In the genomic region with DNA sequence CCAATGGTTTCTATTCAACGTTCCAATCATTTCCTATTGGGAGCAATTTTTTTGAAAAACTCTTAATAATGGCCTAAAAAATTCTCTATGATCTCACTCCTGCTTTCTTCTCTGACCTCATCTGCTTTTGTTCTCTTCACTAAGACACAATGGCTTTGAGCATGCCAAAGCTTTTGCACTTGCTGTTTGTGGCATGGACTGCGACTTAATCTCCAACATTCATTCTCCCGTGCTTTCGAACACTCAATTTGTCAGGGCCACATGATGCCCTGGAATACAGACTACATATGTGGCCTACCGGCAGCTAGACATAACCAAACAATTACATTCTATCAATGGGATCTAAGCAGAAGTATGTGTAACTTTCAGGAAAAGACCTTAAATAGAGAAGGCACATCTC, we compare ENCODE assay signal across 28 cellular contexts.
"Had no signal": no experiment of that assay in that cellular context is flagged by ENCODE, and none has a peak within 500 bp of the region (broad histone marks: within the 10 kb centered on the region; RNA-seq: fewer than 3 reads in every experiment).

No MANE protein-coding gene starts in this region.

- H3K27me3 Mint-ChIP-seq: activated CD4-positive, alpha-beta T cell treated with anti-CD3 and anti-CD28 coated beads, Interleukin-2, amount 10 ng/mL, durations not matched to agents 7 days and 5 days; activated CD8-positive, alpha-beta memory T cell treated with anti-CD3 and anti-CD28 coated beads, Interleukin-2, amount 10 ng/mL, durations not matched to agents 7 days and 5 days; activated CD8-positive, alpha-beta T cell treated with anti-CD3 and anti-CD28 coated beads for 36 hours; activated naive CD4-positive, alpha-beta T cell treated with anti-CD3 and anti-CD28 coated beads, Interleukin-2, amount 50 U/mL, for 24 hours; stimulated activated naive B cell treated with anti-CD40 and anti-IgM and Interleukin-4, amounts not matched to agents 10 μg/mL and 1 μg/mL and 100 μg/mL, for 72 hours; type B pancreatic cell had no signal

- H3K36me3 ChIP-seq: esophagus squamous epithelium, pancreas, thoracic aorta, vagina had no signal

- H3K4me2 ChIP-seq: smooth muscle cell had no signal

- H3K27me3 ChIP-seq: esophagus squamous epithelium, pancreas, vagina had no signal

- ATAC-seq: activated CD4-positive, CD25-positive, alpha-beta regulatory T cell treated with anti-CD3 and anti-CD28 coated beads, Interleukin-2, amount 50 U/mL, for 24 hours; activated CD8-positive, alpha-beta memory T cell treated with anti-CD3 and anti-CD28 coated beads, Interleukin-2, amount 10 ng/mL, durations not matched to agents 7 days and 5 days; activated CD8-positive, alpha-beta T cell treated with anti-CD3 and anti-CD28 coated beads for 36 hours; left lobe of liver; naive thymus-derived CD8-positive, alpha-beta T cell; pancreas; sciatic nerve; stimulated activated naive B cell treated with anti-CD40 and anti-IgM and Interleukin-4, amounts not matched to agents 10 μg/mL and 1 μg/mL and 100 μg/mL, for 72 hours had no signal

- H3K4me3 Mint-ChIP-seq: activated CD4-positive, alpha-beta T cell treated with anti-CD3 and anti-CD28 coated beads, Interleukin-2, amount 10 ng/mL, durations not matched to agents 7 days and 5 days; activated CD8-positive, alpha-beta memory T cell treated with anti-CD3 and anti-CD28 coated beads, Interleukin-2, amount 10 ng/mL, durations not matched to agents 7 days and 5 days; activated CD8-positive, alpha-beta T cell treated with anti-CD3 and anti-CD28 coated beads for 36 hours; activated naive CD4-positive, alpha-beta T cell treated with anti-CD3 and anti-CD28 coated beads, Interleukin-2, amount 50 U/mL, for 24 hours; activated T-helper 1 cell treated with anti-CD3 and anti-CD28 coated beads, Interleukin-12 subunit alpha, Interleukin-12 subunit beta, Interleukin-2, Interleukin-4 antibody, amounts not matched to agents 30 ng/mL and 10 ng/mL and 1 ng/mL, durations not matched to agents 14 hours and 24 hours and 36 hours; naive thymus-derived CD8-positive, alpha-beta T cell; stimulated activated naive B cell treated with anti-CD40 and anti-IgM and Interleukin-4, amounts not matched to agents 10 μg/mL and 1 μg/mL and 100 μg/mL, for 72 hours; type B pancreatic cell had no signal

- H3K27ac Mint-ChIP-seq: activated CD4-positive, alpha-beta T cell treated with anti-CD3 and anti-CD28 coated beads, Interleukin-2, amount 10 ng/mL, durations not matched to agents 7 days and 5 days; activated CD8-positive, alpha-beta memory T cell treated with anti-CD3 and anti-CD28 coated beads, Interleukin-2, amount 10 ng/mL, durations not matched to agents 7 days and 5 days; activated CD8-positive, alpha-beta T cell treated with anti-CD3 and anti-CD28 coated beads for 36 hours; activated naive CD4-positive, alpha-beta T cell treated with anti-CD3 and anti-CD28 coated beads, Interleukin-2, amount 50 U/mL, for 24 hours; activated T-helper 1 cell treated with anti-CD3 and anti-CD28 coated beads, Interleukin-12 subunit alpha, Interleukin-12 subunit beta, Interleukin-2, Interleukin-4 antibody, amounts not matched to agents 30 ng/mL and 10 ng/mL and 1 ng/mL, durations not matched to agents 14 hours and 24 hours and 36 hours; naive thymus-derived CD8-positive, alpha-beta T cell; stimulated activated naive B cell treated with anti-CD40 and anti-IgM and Interleukin-4, amounts not matched to agents 10 μg/mL and 1 μg/mL and 100 μg/mL, for 72 hours; type B pancreatic cell had no signal

- H3K4me1 Mint-ChIP-seq: activated CD4-positive, alpha-beta T cell treated with anti-CD3 and anti-CD28 coated beads, Interleukin-2, amount 10 ng/mL, durations not matched to agents 7 days and 5 days; activated CD8-positive, alpha-beta memory T cell treated with anti-CD3 and anti-CD28 coated beads, Interleukin-2, amount 10 ng/mL, durations not matched to agents 7 days and 5 days; activated naive CD4-positive, alpha-beta T cell treated with anti-CD3 and anti-CD28 coated beads, Interleukin-2, amount 50 U/mL, for 24 hours; naive thymus-derived CD8-positive, alpha-beta T cell; stimulated activated naive B cell treated with anti-CD40 and anti-IgM and Interleukin-4, amounts not matched to agents 10 μg/mL and 1 μg/mL and 100 μg/mL, for 72 hours had no signal

- H3K4me3 ChIP-seq: esophagus squamous epithelium, lung, pancreas, smooth muscle cell, thoracic aorta, vagina had no signal

- H3K27ac ChIP-seq: esophagus squamous epithelium, pancreas, thoracic aorta, vagina, VCaP had no signal

- H3K9me3 Mint-ChIP-seq: activated CD4-positive, alpha-beta T cell treated with anti-CD3 and anti-CD28 coated beads, Interleukin-2, amount 10 ng/mL, durations not matched to agents 7 days and 5 days; activated CD8-positive, alpha-beta T cell treated with anti-CD3 and anti-CD28 coated beads for 36 hours; activated naive CD4-positive, alpha-beta T cell treated with anti-CD3 and anti-CD28 coated beads, Interleukin-2, amount 50 U/mL, for 24 hours; activated T-helper 1 cell treated with anti-CD3 and anti-CD28 coated beads, Interleukin-12 subunit alpha, Interleukin-12 subunit beta, Interleukin-2, Interleukin-4 antibody, amounts not matched to agents 30 ng/mL and 10 ng/mL and 1 ng/mL, durations not matched to agents 14 hours and 24 hours and 36 hours; type B pancreatic cell had no signal

- DNase-seq: activated CD4-positive, alpha-beta T cell treated with anti-CD3 and anti-CD28 coated beads, Interleukin-2, amount 10 ng/mL, durations not matched to agents 7 days and 5 days; activated CD8-positive, alpha-beta memory T cell treated with anti-CD3 and anti-CD28 coated beads, Interleukin-2, amount 10 ng/mL, durations not matched to agents 7 days and 5 days; activated CD8-positive, alpha-beta T cell treated with anti-CD3 and anti-CD28 coated beads for 36 hours; activated gamma-delta T cell treated with Interleukin-2 at 50 U/mL for 16 hours; activated T-cell treated with anti-CD3 and anti-CD28 coated beads for 4 hours; aorta; central memory CD4-positive, alpha-beta T cell; effector memory CD4-positive, alpha-beta T cell; esophagus squamous epithelium; kidney; naive thymus-derived CD8-positive, alpha-beta T cell; pancreas; stimulated activated CD4-positive, alpha-beta T cell treated with anti-CD3 and anti-CD28 coated beads, Interleukin-15, amount 100 ng/mL, for 24 hours; stimulated activated CD4-positive, alpha-beta T cell treated with anti-CD3 and anti-CD28 coated beads, Interleukin-2, amount 100 ng/mL, for 48 hours; stimulated activated CD8-positive, alpha-beta memory T cell treated with anti-CD3 and anti-CD28 coated beads, Interleukin-4, amount 100 ng/mL, for 48 hours; stimulated activated naive B cell treated with anti-CD40 and anti-IgM and Interleukin-4, amounts not matched to agents 10 μg/mL and 1 μg/mL and 100 μg/mL, for 72 hours; T-helper 2 cell had no signal

- H3K36me3 Mint-ChIP-seq: activated CD8-positive, alpha-beta memory T cell treated with anti-CD3 and anti-CD28 coated beads, Interleukin-2, amount 10 ng/mL, durations not matched to agents 7 days and 5 days; activated naive CD4-positive, alpha-beta T cell treated with anti-CD3 and anti-CD28 coated beads, Interleukin-2, amount 50 U/mL, for 24 hours; naive thymus-derived CD8-positive, alpha-beta T cell; stimulated activated naive B cell treated with anti-CD40 and anti-IgM and Interleukin-4, amounts not matched to agents 10 μg/mL and 1 μg/mL and 100 μg/mL, for 72 hours; type B pancreatic cell had no signal

- H3K4me1 ChIP-seq: esophagus squamous epithelium, pancreas, vagina had no signal

- H3K9me3 ChIP-seq: esophagus squamous epithelium, pancreas, thoracic aorta, vagina had no signal
